In genomic region chr3:141544697-141545096, GRCh38 we compare ENCODE assay signal across 13 cellular contexts. TPM values are rescaled to one million over a fixed set of nuclear protein-coding genes. Genes with fewer than 3 reads are reported as not detected.
DNase-seq lines count a peak whose midpoint lies in the region; ATAC-seq and TF ChIP-seq lines count a peak whose summit lies in the region.
"Had no signal": no experiment of that assay in that cellular context is flagged by ENCODE, and none has a peak within 500 bp of the region (broad histone marks: within the 10 kb centered on the region; RNA-seq: fewer than 3 reads in every experiment).

No MANE protein-coding gene starts in this region.

- peak overlapping the region in 1 of 2 donors; percentile 24 for H3K4me3 Mint-ChIP-seq in stimulated activated naive CD8-positive, alpha-beta T cell treated with anti-CD3 and anti-CD28 coated beads, Interleukin-15, amount 100 ng/mL, for 72 hours
- peak overlapping the region; percentile 80 for H3K4me3 Mint-ChIP-seq in T-helper 17 cell

- TF ChIP-seq POLR2A in vagina (IDR thresholded peaks at IDR 0.05): no peak

- H3K27me3 ChIP-seq in duodenal mucosa (ENCODE audit: control insufficient read depth in 1 of 2, insufficient read depth in 2 of 2, low read length in 2 of 2) (no peaks in the 10 kb centered on the region), vagina (no peaks in the 10 kb centered on the region)
- H3K27me3 ChIP-seq: gastrocnemius medialis, neutrophil had no signal

- H3K4me1 ChIP-seq in duodenal mucosa (ENCODE audit: control insufficient read depth in 1 of 2, insufficient read depth in 2 of 2, low read length in 2 of 2): peaks cover 4 to 9% of the 10 kb centered on the region in 2 donors
- no peaks in the 10 kb centered on the region for H3K4me1 ChIP-seq in vagina
- H3K4me1 ChIP-seq: gastrocnemius medialis had no signal

- DNase-seq in stimulated activated naive CD8-positive, alpha-beta T cell treated with anti-CD3 and anti-CD28 coated beads, Interleukin-15, Interleukin-2, amounts not matched to agents 100 U/mL and 50 U/mL, for 24 hours: no peak
- no peak for DNase-seq in stimulated activated naive CD8-positive, alpha-beta T cell treated with anti-CD3 and anti-CD28 coated beads, Interleukin-15, amount 100 ng/mL, for 72 hours
- no peak for DNase-seq in T-helper 17 cell
- DNase-seq in DMS79 treated with DMSO at 0.1 percent for 48 hours (lab: John Stamatoyannopoulos, UW): no peak
- no peak for DNase-seq in vagina (ENCODE audit: extremely low spot score in 2 of 2)
- no peak for DNase-seq in retina
- DNase-seq in hippocampal formation (lab: John Stamatoyannopoulos, UW): no peak
- DNase-seq: cortex of kidney, gastrocnemius medialis, HCEC 1CT, PC-9 had no signal

- peaks cover 85% of the 10 kb centered on the region for H3K4me1 Mint-ChIP-seq in stimulated activated naive CD8-positive, alpha-beta T cell treated with anti-CD3 and anti-CD28 coated beads, Interleukin-15, amount 100 ng/mL, for 72 hours
- peaks cover 32% of the 10 kb centered on the region for H3K4me1 Mint-ChIP-seq in T-helper 17 cell

- no peak overlapping the region for H3K9ac ChIP-seq in duodenal mucosa (ENCODE audit: low read depth in 1 of 2, low read length in 2 of 2)

- H3K27me3 Mint-ChIP-seq in stimulated activated naive CD8-positive, alpha-beta T cell treated with anti-CD3 and anti-CD28 coated beads, Interleukin-15, amount 100 ng/mL, for 72 hours: no peaks in the 10 kb centered on the region
- no peaks in the 10 kb centered on the region for H3K27me3 Mint-ChIP-seq in T-helper 17 cell

- peaks cover 19% of the 10 kb centered on the region for H3K36me3 Mint-ChIP-seq in T-helper 17 cell (ENCODE audit: low read depth)

- peak overlapping the region in 1 of 2 donors; percentile 9 for H3K27ac Mint-ChIP-seq in stimulated activated naive CD8-positive, alpha-beta T cell treated with anti-CD3 and anti-CD28 coated beads, Interleukin-15, amount 100 ng/mL, for 72 hours
- peak overlapping the region; percentile 88 for H3K27ac Mint-ChIP-seq in T-helper 17 cell

- H3K4me3 ChIP-seq in duodenal mucosa (ENCODE audit: low read depth in 1 of 2, low read length in 2 of 2) (peak overlapping the region; percentile 28 to 33), vagina (no peak overlapping the region)
- H3K4me3 ChIP-seq: gastrocnemius medialis, PC-9 had no signal

- no peak for TF ChIP-seq CTCF in vagina (IDR thresholded peaks at IDR 0.05)

- H3K9me3 ChIP-seq in T-helper 17 cell (ENCODE audit: control insufficient read depth, low read length, poor library complexity, severe bottlenecking) (peaks cover 6% of the 10 kb centered on the region), duodenal mucosa (ENCODE audit: control insufficient read depth in 1 of 2, low read length in 2 of 2) (peaks cover 0 to 6% of the 10 kb centered on the region in 2 donors), vagina (peaks cover 5% of the 10 kb centered on the region)
- H3K9me3 ChIP-seq: neutrophil had no signal

- peaks cover 48 to 62% of the 10 kb centered on the region in 2 donors for H3K9me3 Mint-ChIP-seq in stimulated activated naive CD8-positive, alpha-beta T cell treated with anti-CD3 and anti-CD28 coated beads, Interleukin-15, amount 100 ng/mL, for 72 hours

- peaks cover 5 to 6% of the 10 kb centered on the region in 2 donors for H3K36me3 ChIP-seq in duodenal mucosa (ENCODE audit: control insufficient read depth in 1 of 2, insufficient read depth in 2 of 2, low read length in 2 of 2)
- H3K36me3 ChIP-seq in vagina: peaks cover 0 to 31% of the 10 kb centered on the region in 2 donors
- H3K36me3 ChIP-seq: gastrocnemius medialis had no signal

- intact Hi-C loops in vagina (cut with DNase I): no loop called here

- H3K27ac ChIP-seq in duodenal mucosa (ENCODE audit: low read depth, low read length): no peak overlapping the region
- no peak overlapping the region for H3K27ac ChIP-seq in vagina
- H3K27ac ChIP-seq: neutrophil, PC-9 had no signal

- ATAC-seq in stimulated activated naive CD8-positive, alpha-beta T cell treated with anti-CD3 and anti-CD28 coated beads, Interleukin-15, Interleukin-2, amounts not matched to agents 100 U/mL and 50 U/mL, for 24 hours: peak; percentile 37
- no peak for ATAC-seq in stimulated activated naive CD8-positive, alpha-beta T cell treated with anti-CD3 and anti-CD28 coated beads, Interleukin-15, amount 100 ng/mL, for 72 hours
- peak; percentile 87 for ATAC-seq in T-helper 17 cell

RNA-seq across cellular contexts. Expression of gene RASA2, which starts 57.9 kb away (rescaled TPM):
- 10 to 100 TPM; 56.7 to 57.9 TPM for total RNA-seq in T-helper 17 cell
- total RNA-seq in vagina: 18.4 TPM

Comparison
In these comparisons a context has a peak if more than half of its experiments do, and no peak if none do; other contexts are left out.
1. H3K4me3 ChIP-seq: peak in duodenal mucosa (2 of 2); none in vagina (0 of 2).